2 cellular contexts compared by ENCODE assay signal in genomic region chr2:108194409-108195132, GRCh38.
TF ChIP-seq lines count a peak whose summit lies in the region.

No MANE protein-coding gene starts in this region.

TF ChIP-seq in IMR-90, 13 proteins besides CTCF, POLR2A, EP300 and RAD21:
- TF ChIP-seq FOS (IDR thresholded peaks at IDR 0.05; ENCODE audit: low read depth, low read length): no peak
- no peak for TF ChIP-seq SMC3 (IDR thresholded peaks at IDR 0.05; ENCODE audit: low read depth, low read length)
- TF ChIP-seq RFX5 (IDR thresholded peaks at IDR 0.05; ENCODE audit: low read depth, low read length): no peak
- TF ChIP-seq MXI1 (IDR thresholded peaks at IDR 0.05; ENCODE audit: borderline replicate concordance, low read depth, low read length): no peak
- TF ChIP-seq MAFK (IDR thresholded peaks at IDR 0.05; ENCODE audit: low read depth, low read length): no peak
- no peak for TF ChIP-seq RCOR1 (IDR thresholded peaks at IDR 0.05; ENCODE audit: insufficient replicate concordance, low read length)
- no peak for TF ChIP-seq CEBPB (IDR thresholded peaks at IDR 0.05; ENCODE audit: low read depth, low read length)
- no peak for TF ChIP-seq NFE2L2 (IDR thresholded peaks at IDR 0.05; ENCODE audit: low read depth, low read length)
- no peak for TF ChIP-seq USF2 (IDR thresholded peaks at IDR 0.05; ENCODE audit: low read depth, low read length)
- no peak for TF ChIP-seq BHLHE40 (IDR thresholded peaks at IDR 0.05; ENCODE audit: low read depth, low read length)
- no peak for TF ChIP-seq MAZ (IDR thresholded peaks at IDR 0.05; ENCODE audit: borderline replicate concordance, low read depth, low read length)
- no peak for TF ChIP-seq ELK1 (IDR thresholded peaks at IDR 0.05; ENCODE audit: borderline replicate concordance, low read depth, low read length)

TF ChIP-seq in GM12878, 131 proteins besides CTCF, POLR2A, EP300 and RAD21:
- TF ChIP-seq TCF7 (IDR thresholded peaks at IDR 0.05; ENCODE audit: borderline replicate concordance) (no peak), KDM1A (IDR thresholded peaks at IDR 0.05; ENCODE audit: borderline replicate concordance) (no peak), BHLHE40 (IDR thresholded peaks at IDR 0.05; ENCODE audit: borderline replicate concordance in 1 of 2, low read depth in 2 of 2, low read length in 1 of 2) (no peak), SPI1 (IDR thresholded peaks at IDR 0.05; ENCODE audit: borderline replicate concordance, insufficient read depth, low read depth, low read length) (no peak), IKZF2 (IDR thresholded peaks at IDR 0.05) (no peak), ZBTB4 (CRISPR knock-in tag; IDR thresholded peaks at IDR 0.05) (no peak), CHD2 (IDR thresholded peaks at IDR 0.05; ENCODE audit: borderline replicate concordance, low read depth, low read length) (no peak), TCF3 (IDR thresholded peaks at IDR 0.05; ENCODE audit: borderline replicate concordance, insufficient read depth, low read depth, low read length) (no peak), RFX5 (IDR thresholded peaks at IDR 0.05; ENCODE audit: low read depth, low read length) (no peak), NFIC (IDR thresholded peaks at IDR 0.05; ENCODE audit: low read depth, low read length) (no peak), ZSCAN29 (IDR thresholded peaks at IDR 0.05) (no peak), ATF7 (IDR thresholded peaks at IDR 0.05; ENCODE audit: low read depth) (no peak), RELB (IDR thresholded peaks at IDR 0.05; ENCODE audit: low read depth) (no peak)
